In the genomic region with DNA sequence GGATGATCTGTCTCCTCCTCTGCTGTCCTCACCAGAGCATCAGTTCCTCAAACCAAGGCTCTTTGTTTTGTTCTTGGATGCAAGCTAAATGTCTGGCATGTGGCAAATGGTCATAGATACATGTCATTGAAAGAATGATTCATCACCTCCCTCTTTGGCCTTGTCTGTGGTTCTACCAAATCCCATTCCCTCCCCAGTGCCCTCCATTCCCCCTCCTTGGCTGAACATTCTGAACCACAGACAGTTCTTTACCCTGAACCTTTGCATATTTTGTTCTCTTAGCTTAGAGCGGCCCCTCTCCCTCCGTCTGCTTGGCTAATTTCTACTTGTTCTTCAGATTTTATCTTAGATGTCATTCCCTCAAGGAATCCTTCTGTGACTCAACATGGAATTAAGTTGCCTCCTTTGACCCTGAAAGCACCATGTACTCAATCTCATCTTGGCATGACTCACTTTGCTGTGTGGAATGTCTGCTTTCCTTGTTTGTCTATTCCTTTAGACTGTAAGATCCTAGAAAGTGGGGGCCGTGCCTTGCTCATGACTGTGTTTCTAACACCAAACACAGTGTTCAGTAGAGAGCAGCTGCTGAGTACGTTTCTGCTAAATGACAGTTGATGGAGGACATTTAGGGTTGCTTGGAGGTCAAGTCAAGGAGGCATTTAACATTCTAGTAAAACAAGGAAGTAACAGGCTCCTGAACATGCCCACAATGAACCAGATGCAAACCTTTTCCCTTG, we compare ENCODE assay signal across 8 cellular contexts. TPM values are rescaled to one million over a fixed set of nuclear protein-coding genes. Genes with fewer than 3 reads are reported as not detected.
DNase-seq lines count a peak whose midpoint lies in the region; ATAC-seq and TF ChIP-seq lines count a peak whose summit lies in the region.

No MANE protein-coding gene starts in this region.

- no peaks in the 10 kb centered on the region for H3K36me3 ChIP-seq in SJSA1

- ATAC-seq in sciatic nerve: peak; percentile 80
- no peak for ATAC-seq in GM21717 (IDR thresholded peaks at IDR 0.05; ENCODE audit: unreplicated experiment)

- H3K9me3 ChIP-seq in SJSA1 (replicated peaks): no peaks in the 10 kb centered on the region

- H3K27me3 ChIP-seq in SJSA1 (replicated peaks) (no peaks in the 10 kb centered on the region), dorsolateral prefrontal cortex (no peaks in the 10 kb centered on the region)

- DNase-seq in H4 (ENCODE audit: low spot score) (peak; percentile 85), SJSA1 (ENCODE audit: low read depth in 1 of 2, low spot score in 2 of 2) (peak; percentile 87 to 95), fibroblast of the aortic adventitia (ENCODE audit: low read depth) (peak; percentile 98), sciatic nerve (ENCODE audit: low spot score) (no peak), dorsolateral prefrontal cortex (no peak)
- DNase-seq in activated CD4-positive, CD25-positive, alpha-beta regulatory T cell (lab: John Stamatoyannopoulos, UW): no peak
- DNase-seq in central memory CD4-positive, alpha-beta T cell: no peak

- intact Hi-C loops in sciatic nerve (cut with DNase I) (no loop called here), dorsolateral prefrontal cortex (cut with DNase I) (loop anchor here in 1 of 2 donors (5.0 kb wide), 1 partner anchor 49 kb away; no protein-coding TSS in a partner anchor)

- H3K27ac ChIP-seq in SJSA1 (peak overlapping the region; percentile 72), dorsolateral prefrontal cortex (peak overlapping the region in 6 of 59 donors; percentile 15 to 48 (median 26))

- H3K4me1 ChIP-seq in SJSA1 (replicated peaks): peaks cover 47% of the 10 kb centered on the region

- TF ChIP-seq CTCF in fibroblast of the aortic adventitia (IDR thresholded peaks at IDR 0.05; ENCODE audit: insufficient read depth, low read length) (no peak), dorsolateral prefrontal cortex (IDR thresholded peaks at IDR 0.05 in 54 of 56, conservative IDR thresholded peaks at IDR 0.05 in 2 of 56; ENCODE audit: low read depth in 1 of 56, partially characterized antibody in 56 of 56) (no peak)

- H3K4me3 ChIP-seq in SJSA1: no peak overlapping the region
- H3K4me3 ChIP-seq in fibroblast of the aortic adventitia (ENCODE audit: low read depth, low read length): no peak overlapping the region
- no peak overlapping the region for H3K4me3 ChIP-seq in dorsolateral prefrontal cortex

RNA-seq across cellular contexts. Expression of gene ALOX5AP, which starts 8.1 kb away (rescaled TPM):
- 1.1 and 1.2 TPM in 2 replicates for total RNA-seq in H4 (2014; rRNA removed; shearing (Covaris generic))
- total RNA-seq in SJSA1 (2014; rRNA removed; shearing (Covaris generic)): 1.1 and 1.6 TPM in 2 replicates
- not detected in 2 replicates for total RNA-seq in fibroblast of the aortic adventitia (ENCODE audit: low replicate concordance)
- total RNA-seq in sciatic nerve: 21.8 TPM
- total RNA-seq in dorsolateral prefrontal cortex: 10 to 100 TPM in 54 of 120 experiments, 1 to 10 TPM in 65, under 1 TPM in 1; 0.83 to 46.3 (median 9.5) TPM

Comparison
In these comparisons a context has a peak if more than half of its experiments do, and no peak if none do; other contexts are left out.
1. DNase-seq: peak in H4 (single experiment), SJSA1 (2 of 2) and fibroblast of the aortic adventitia (single experiment); none in sciatic nerve (single experiment), activated CD4-positive, CD25-positive, alpha-beta regulatory T cell (0 of 4), central memory CD4-positive, alpha-beta T cell (single experiment) and dorsolateral prefrontal cortex (0 of 10).